In the genomic region with DNA sequence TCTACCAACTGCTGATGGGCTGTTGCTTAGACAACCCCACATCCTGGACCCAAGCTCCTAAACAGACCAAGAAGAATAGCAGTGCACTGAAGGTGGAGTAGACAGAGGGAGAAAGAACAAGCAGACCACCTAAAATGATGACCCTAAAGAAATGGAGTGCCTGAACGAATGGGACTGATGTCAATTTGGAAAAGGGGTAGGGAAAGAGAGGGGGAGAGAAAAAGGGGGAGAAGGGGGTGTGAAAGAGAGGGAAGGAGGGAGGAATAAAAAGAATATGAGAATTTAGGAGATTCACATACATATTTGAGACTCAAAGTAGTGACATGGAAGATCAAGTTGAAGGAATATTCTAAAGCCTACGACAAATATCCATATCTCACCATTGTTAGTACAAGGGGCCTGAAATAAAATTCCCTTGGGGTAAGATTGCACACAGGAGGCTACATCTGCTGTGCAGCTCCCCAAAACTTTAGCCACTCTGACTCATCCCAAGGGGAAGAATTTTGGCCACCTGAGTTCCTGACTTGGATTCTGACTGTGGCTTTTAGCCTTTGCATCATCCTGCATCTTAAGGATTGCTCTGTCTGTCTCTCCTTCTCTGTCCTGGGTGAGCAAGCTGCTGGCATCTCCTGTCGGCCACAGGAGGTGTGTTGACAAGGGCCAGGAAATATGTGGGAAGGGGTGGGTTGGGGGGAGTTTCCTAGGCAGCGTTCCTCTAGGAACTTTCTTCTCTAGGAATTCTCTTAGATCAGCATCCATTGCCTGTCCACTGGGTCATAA, we compare ENCODE assay signal across 2 cellular contexts.
TF ChIP-seq lines count a peak whose summit lies in the region.

No MANE protein-coding gene starts in this region.

TF ChIP-seq in A549, 52 proteins besides CTCF, POLR2A, EP300 and RAD21:
- no peak for TF ChIP-seq POLR2AphosphoS2 (conservative IDR thresholded peaks at IDR 0.05; ENCODE audit: low read length)
- no peak for TF ChIP-seq EHF (CRISPR knock-in tag; IDR thresholded peaks at IDR 0.05)
- TF ChIP-seq RARB (CRISPR knock-in tag; IDR thresholded peaks at IDR 0.05), result no peak
- no peak for TF ChIP-seq ZFP36 (IDR thresholded peaks at IDR 0.05; ENCODE audit: borderline replicate concordance, partially characterized antibody)
- TF ChIP-seq KDM1A (IDR thresholded peaks at IDR 0.05; ENCODE audit: low read depth), result no peak
- TF ChIP-seq, protein P1, sequence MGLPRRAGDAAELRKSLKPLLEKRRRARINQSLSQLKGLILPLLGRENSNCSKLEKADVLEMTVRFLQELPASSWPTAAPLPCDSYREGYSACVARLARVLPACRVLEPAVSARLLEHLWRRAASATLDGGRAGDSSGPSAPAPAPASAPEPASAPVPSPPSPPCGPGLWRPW (IDR thresholded peaks at IDR 0.05), result no peak
- no peak for TF ChIP-seq NR3C1 (IDR thresholded peaks at IDR 0.05)
- TF ChIP-seq RFX5 (IDR thresholded peaks at IDR 0.05), result no peak
- TF ChIP-seq, protein P2, sequence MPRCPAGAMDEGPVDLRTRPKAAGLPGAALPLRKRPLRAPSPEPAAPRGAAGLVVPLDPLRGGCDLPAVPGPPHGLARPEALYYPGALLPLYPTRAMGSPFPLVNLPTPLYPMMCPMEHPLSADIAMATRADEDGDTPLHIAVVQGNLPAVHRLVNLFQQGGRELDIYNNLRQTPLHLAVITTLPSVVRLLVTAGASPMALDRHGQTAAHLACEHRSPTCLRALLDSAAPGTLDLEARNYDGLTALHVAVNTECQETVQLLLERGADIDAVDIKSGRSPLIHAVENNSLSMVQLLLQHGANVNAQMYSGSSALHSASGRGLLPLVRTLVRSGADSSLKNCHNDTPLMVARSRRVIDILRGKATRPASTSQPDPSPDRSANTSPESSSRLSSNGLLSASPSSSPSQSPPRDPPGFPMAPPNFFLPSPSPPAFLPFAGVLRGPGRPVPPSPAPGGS (IDR thresholded peaks at IDR 0.05), result no peak
- TF ChIP-seq TP53 (CRISPR knock-in tag; IDR thresholded peaks at IDR 0.05), result no peak
- TF ChIP-seq ESRRA (IDR thresholded peaks at IDR 0.05; ENCODE audit: borderline replicate concordance, low read length), result no peak
- TF ChIP-seq, protein P3, sequence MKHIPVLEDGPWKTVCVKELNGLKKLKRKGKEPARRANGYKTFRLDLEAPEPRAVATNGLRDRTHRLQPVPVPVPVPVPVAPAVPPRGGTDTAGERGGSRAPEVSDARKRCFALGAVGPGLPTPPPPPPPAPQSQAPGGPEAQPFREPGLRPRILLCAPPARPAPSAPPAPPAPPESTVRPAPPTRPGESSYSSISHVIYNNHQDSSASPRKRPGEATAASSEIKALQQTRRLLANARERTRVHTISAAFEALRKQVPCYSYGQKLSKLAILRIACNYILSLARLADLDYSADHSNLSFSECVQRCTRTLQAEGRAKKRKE (CRISPR knock-in tag; IDR thresholded peaks at IDR 0.05; ENCODE audit: low read depth), result no peak

TF ChIP-seq in HCT116, 20 proteins besides CTCF, POLR2A, EP300 and RAD21:
- TF ChIP-seq, protein P4, sequence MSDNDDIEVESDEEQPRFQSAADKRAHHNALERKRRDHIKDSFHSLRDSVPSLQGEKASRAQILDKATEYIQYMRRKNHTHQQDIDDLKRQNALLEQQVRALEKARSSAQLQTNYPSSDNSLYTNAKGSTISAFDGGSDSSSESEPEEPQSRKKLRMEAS (IDR thresholded peaks at IDR 0.05), result no peak
- TF ChIP-seq, protein P5, sequence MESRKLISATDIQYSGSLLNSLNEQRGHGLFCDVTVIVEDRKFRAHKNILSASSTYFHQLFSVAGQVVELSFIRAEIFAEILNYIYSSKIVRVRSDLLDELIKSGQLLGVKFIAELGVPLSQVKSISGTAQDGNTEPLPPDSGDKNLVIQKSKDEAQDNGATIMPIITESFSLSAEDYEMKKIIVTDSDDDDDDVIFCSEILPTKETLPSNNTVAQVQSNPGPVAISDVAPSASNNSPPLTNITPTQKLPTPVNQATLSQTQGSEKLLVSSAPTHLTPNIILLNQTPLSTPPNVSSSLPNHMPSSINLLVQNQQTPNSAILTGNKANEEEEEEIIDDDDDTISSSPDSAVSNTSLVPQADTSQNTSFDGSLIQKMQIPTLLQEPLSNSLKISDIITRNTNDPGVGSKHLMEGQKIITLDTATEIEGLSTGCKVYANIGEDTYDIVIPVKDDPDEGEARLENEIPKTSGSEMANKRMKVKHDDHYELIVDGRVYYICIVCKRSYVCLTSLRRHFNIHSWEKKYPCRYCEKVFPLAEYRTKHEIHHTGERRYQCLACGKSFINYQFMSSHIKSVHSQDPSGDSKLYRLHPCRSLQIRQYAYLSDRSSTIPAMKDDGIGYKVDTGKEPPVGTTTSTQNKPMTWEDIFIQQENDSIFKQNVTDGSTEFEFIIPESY (IDR thresholded peaks at IDR 0.05; ENCODE audit: extremely low read depth, insufficient replicate concordance, low read length), result no peak
- TF ChIP-seq CBX3 (IDR thresholded peaks at IDR 0.05; ENCODE audit: low read depth), result no peak
- no peak for TF ChIP-seq JUND (IDR thresholded peaks at IDR 0.05)
- TF ChIP-seq POLR2AphosphoS5 (IDR thresholded peaks at IDR 0.05; ENCODE audit: low read depth, low read length), result no peak
- TF ChIP-seq FOSL1 (IDR thresholded peaks at IDR 0.05; ENCODE audit: low read depth), result no peak
- no peak for TF ChIP-seq ELF1 (IDR thresholded peaks at IDR 0.05; ENCODE audit: borderline replicate concordance, low read depth)
- TF ChIP-seq, protein P6, sequence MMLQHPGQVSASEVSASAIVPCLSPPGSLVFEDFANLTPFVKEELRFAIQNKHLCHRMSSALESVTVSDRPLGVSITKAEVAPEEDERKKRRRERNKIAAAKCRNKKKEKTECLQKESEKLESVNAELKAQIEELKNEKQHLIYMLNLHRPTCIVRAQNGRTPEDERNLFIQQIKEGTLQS (IDR thresholded peaks at IDR 0.05), result no peak
- no peak for TF ChIP-seq SRF (IDR thresholded peaks at IDR 0.05; ENCODE audit: low read depth)
- TF ChIP-seq SIN3A (IDR thresholded peaks at IDR 0.05; ENCODE audit: low read depth), result no peak
- TF ChIP-seq CEBPB (IDR thresholded peaks at IDR 0.05; ENCODE audit: low read depth), result no peak
- no peak for TF ChIP-seq EZH2 (IDR thresholded peaks at IDR 0.05)
- no peak for TF ChIP-seq TCF7L2 (IDR thresholded peaks at IDR 0.05; ENCODE audit: borderline replicate concordance, extremely low read depth, insufficient read depth, insufficient read length)
- TF ChIP-seq ZNF274 (IDR thresholded peaks at IDR 0.05; ENCODE audit: low read depth, low read length), result no peak
- TF ChIP-seq EZH2phosphoT487 (IDR thresholded peaks at IDR 0.05; ENCODE audit: borderline replicate concordance), result no peak
